ENCODE assay signal across 1 cellular context in genomic region chr21:36463991-36464390, GRCh38.
TF ChIP-seq lines count a peak whose summit lies in the region.

No MANE protein-coding gene starts in this region.

TF ChIP-seq in H1, 55 proteins besides CTCF, POLR2A, EP300 and RAD21:
- TF ChIP-seq USF2 (IDR thresholded peaks at IDR 0.05; ENCODE audit: low read length) = no peak
